9 cellular contexts compared by ENCODE assay signal in genomic region chr12:571795-572531, GRCh38.
DNase-seq lines count a peak whose midpoint lies in the region; ATAC-seq and TF ChIP-seq lines count a peak whose summit lies in the region.
"Had no signal": no experiment of that assay in that cellular context is flagged by ENCODE, and none has a peak within 500 bp of the region (broad histone marks: within the 10 kb centered on the region; RNA-seq: fewer than 3 reads in every experiment).

No MANE protein-coding gene starts in this region.

- no peak for TF ChIP-seq POLR2A in heart left ventricle (IDR thresholded peaks at IDR 0.05)

- DNase-seq in H4 (ENCODE audit: low spot score) (peak; percentile 72), T1000 (lab: John Stamatoyannopoulos, UW) (peak; percentile 61), heart left ventricle (peak; percentile 73 to 88 (median 79)), hepatic stellate cell (ENCODE audit: low spot score) (no peak), C1 segment of cervical spinal cord (lab: John Stamatoyannopoulos, UW) (no peak)
- DNase-seq: NCI-H1048 had no signal

- intact Hi-C loops in heart left ventricle (cut with DNase I): loop anchor here (1.0 to 10.0 kb wide), 17 partner anchors 70 to 1033 kb away; partner anchors contain the start of genes RAD52 (in 3 of the 10), WNK1 (in 3 of the 10) and FBXL14 (in 1 of the 10)

- peaks cover 0 to 4% (median 0%) of the 10 kb centered on the region in 12 donors for H3K9me3 ChIP-seq in heart left ventricle

- no peaks in the 10 kb centered on the region for H3K36me3 ChIP-seq in heart left ventricle

- H3K4me3 ChIP-seq in heart left ventricle (peak overlapping the region in 1 of 12 donors; percentile 74), skin epidermis (no peak overlapping the region)

- peaks cover 10 to 62% (median 52%) of the 10 kb centered on the region in 12 donors for H3K4me1 ChIP-seq in heart left ventricle

- no peak for TF ChIP-seq CTCF in heart left ventricle (IDR thresholded peaks at IDR 0.05)

- WGBS in heart left ventricle, 4 donors: 30 to 50% (median 32%) methylated on average over 9 to 19 of the region's 19 CpGs

- ATAC-seq in heart left ventricle (peak; percentile 47 to 66 (median 56)), GM21825 (IDR thresholded peaks at IDR 0.05; ENCODE audit: unreplicated experiment) (no peak), GM21423 (IDR thresholded peaks at IDR 0.05; ENCODE audit: unreplicated experiment) (no peak)

- H3K27me3 ChIP-seq in heart left ventricle: no peaks in the 10 kb centered on the region

- peak overlapping the region; percentile 91 to 99 (median 95) for H3K27ac ChIP-seq in heart left ventricle
- H3K27ac ChIP-seq in skin epidermis: peak overlapping the region in 20 of 21 experiments; percentile 25 to 95 (median 87)

Comparison
In these comparisons a context has a peak if more than half of its experiments do, and no peak if none do; other contexts are left out.
1. DNase-seq: peak in H4 (single experiment), T1000 (single experiment) and heart left ventricle (5 of 5); none in hepatic stellate cell (single experiment) and C1 segment of cervical spinal cord (0 of 14).
2. ATAC-seq: peak in heart left ventricle (4 of 4); none in GM21825 (single experiment) and GM21423 (single experiment).